In genomic region chr14:59520224-59520623, GRCh38 we compare ENCODE assay signal across 37 cellular contexts. TPM values are rescaled to one million over a fixed set of nuclear protein-coding genes. Genes with fewer than 3 reads are reported as not detected.
"Had no signal": no experiment of that assay in that cellular context is flagged by ENCODE, and none has a peak within 500 bp of the region (broad histone marks: within the 10 kb centered on the region; RNA-seq: fewer than 3 reads in every experiment).

No MANE protein-coding gene starts in this region.

- H3K36me3 ChIP-seq: MG63 had no signal

- DNase-seq: Karpas-422, Kasumi-1, MG63, MM.1S, MV-4-11, NCI-H1048, NCI-H1092, NCI-H1092 treated with DMSO at 0.1 percent for 48 hours, NCI-H1105, NCI-H1105 treated with DMSO at 0.1 percent for 48 hours, NCI-H1417, NCI-H1417 treated with DMSO at 0.1 percent for 48 hours, NCI-H1436, NCI-H1436 treated with DMSO at 0.1 percent for 48 hours, NCI-H146, NCI-H1694, NCI-H1694 treated with DMSO at 0.1 percent for 48 hours, NCI-H187, NCI-H187 treated with DMSO at 0.1 percent for 48 hours, NCI-H1930, NCI-H2029, NCI-H2029 treated with DMSO at 0.1 percent for 48 hours, NCI-H2081, NCI-H2081 treated with DMSO at 0.1 percent for 48 hours, NCI-H2107, NCI-H2171, NCI-H2171 treated with DMSO at 0.1 percent for 48 hours, NCI-H2227 treated with DMSO at 0.1 percent for 48 hours, NCI-H226, NCI-H345, NCI-H446, NCI-H446 treated with DMSO at 0.1 percent for 48 hours, NCI-H510A, NCI-H510A treated with DMSO at 0.1 percent for 48 hours had no signal

- H3K4me3 ChIP-seq: MG63 had no signal

- H3K9me3 ChIP-seq: MG63 had no signal

RNA-seq across cellular contexts. Expression of gene CCDC175, which starts 56.4 kb away (rescaled TPM):
- total RNA-seq: LHCN-M2, M059J, MCF 10A had no signal
